Comparison of ENCODE assay signal across 11 cellular contexts in genomic region chr1:26582053-26582835, GRCh38. TPM values are rescaled to one million over a fixed set of nuclear protein-coding genes. Genes with fewer than 3 reads are reported as not detected.
DNase-seq lines count a peak whose midpoint lies in the region; ATAC-seq lines count a peak whose summit lies in the region.
"Had no signal": no experiment of that assay in that cellular context is flagged by ENCODE, and none has a peak within 500 bp of the region (broad histone marks: within the 10 kb centered on the region; RNA-seq: fewer than 3 reads in every experiment).

No MANE protein-coding gene starts in this region.

- no peaks in the 10 kb centered on the region for H3K36me3 Mint-ChIP-seq in activated T-cell treated with anti-CD3 and anti-CD28 coated beads, Interleukin-2, amount 50 U/mL, for 4 hours (ENCODE audit: insufficient read depth)
- H3K36me3 Mint-ChIP-seq in activated naive CD8-positive, alpha-beta T cell: no peaks in the 10 kb centered on the region
- H3K36me3 Mint-ChIP-seq in stimulated activated effector memory CD8-positive, alpha-beta T cell treated with anti-CD3 and anti-CD28 coated beads, Interleukin-12 subunit alpha, Interleukin-12 subunit beta, amount 100 ng/mL, for 72 hours: peaks cover 20% of the 10 kb centered on the region
- H3K36me3 Mint-ChIP-seq: naive thymus-derived CD8-positive, alpha-beta T cell had no signal

- peak overlapping the region; percentile 91 for H3K27ac Mint-ChIP-seq in activated naive CD8-positive, alpha-beta T cell
- H3K27ac Mint-ChIP-seq in stimulated activated effector memory CD8-positive, alpha-beta T cell treated with anti-CD3 and anti-CD28 coated beads, Interleukin-12 subunit alpha, Interleukin-12 subunit beta, amount 100 ng/mL, for 72 hours: peak overlapping the region; percentile 86

- H3K9me3 Mint-ChIP-seq in activated T-cell treated with anti-CD3 and anti-CD28 coated beads, Interleukin-2, amount 50 U/mL, for 4 hours: no peaks in the 10 kb centered on the region
- no peaks in the 10 kb centered on the region for H3K9me3 Mint-ChIP-seq in activated naive CD8-positive, alpha-beta T cell (ENCODE audit: low read depth)
- no peaks in the 10 kb centered on the region for H3K9me3 Mint-ChIP-seq in stimulated activated effector memory CD8-positive, alpha-beta T cell treated with anti-CD3 and anti-CD28 coated beads, Interleukin-12 subunit alpha, Interleukin-12 subunit beta, amount 100 ng/mL, for 72 hours
- H3K9me3 Mint-ChIP-seq: naive thymus-derived CD8-positive, alpha-beta T cell had no signal

- peaks cover 50% of the 10 kb centered on the region for H3K4me1 Mint-ChIP-seq in activated T-cell treated with anti-CD3 and anti-CD28 coated beads, Interleukin-2, amount 50 U/mL, for 4 hours (ENCODE audit: low read depth)
- H3K4me1 Mint-ChIP-seq in activated naive CD8-positive, alpha-beta T cell (ENCODE audit: low read depth): peaks cover 52% of the 10 kb centered on the region
- H3K4me1 Mint-ChIP-seq in stimulated activated effector memory CD8-positive, alpha-beta T cell treated with anti-CD3 and anti-CD28 coated beads, Interleukin-12 subunit alpha, Interleukin-12 subunit beta, amount 100 ng/mL, for 72 hours: peaks cover 60% of the 10 kb centered on the region

- no peak for DNase-seq in activated T-cell treated with anti-CD3 and anti-CD28 coated beads, Interleukin-2, amount 50 U/mL, for 4 hours
- DNase-seq in activated T-cell treated with anti-CD3 and anti-CD28 coated beads for 4 hours (no peak), HK-2 (ENCODE audit: unreplicated experiment) (peak; percentile 9), cerebellum (ENCODE audit: low spot score) (no peak)
- DNase-seq in stimulated activated effector memory CD8-positive, alpha-beta T cell treated with anti-CD3 and anti-CD28 coated beads, Interleukin-12 subunit alpha, Interleukin-12 subunit beta, amount 100 ng/mL, for 72 hours (ENCODE audit: low spot score in 2 of 2): no peak
- DNase-seq: Karpas-422; naive thymus-derived CD8-positive, alpha-beta T cell; NCI-H1417 had no signal

- no peaks in the 10 kb centered on the region for H3K27me3 Mint-ChIP-seq in activated T-cell treated with anti-CD3 and anti-CD28 coated beads, Interleukin-2, amount 50 U/mL, for 4 hours (ENCODE audit: low read depth)
- no peaks in the 10 kb centered on the region for H3K27me3 Mint-ChIP-seq in activated naive CD8-positive, alpha-beta T cell
- H3K27me3 Mint-ChIP-seq: naive thymus-derived CD8-positive, alpha-beta T cell had no signal

- peak overlapping the region; percentile 22 for H3K4me3 Mint-ChIP-seq in activated T-cell treated with anti-CD3 and anti-CD28 coated beads, Interleukin-2, amount 50 U/mL, for 4 hours
- H3K4me3 Mint-ChIP-seq in activated naive CD8-positive, alpha-beta T cell: peak overlapping the region; percentile 54
- peak overlapping the region; percentile 38 for H3K4me3 Mint-ChIP-seq in stimulated activated effector memory CD8-positive, alpha-beta T cell treated with anti-CD3 and anti-CD28 coated beads, Interleukin-12 subunit alpha, Interleukin-12 subunit beta, amount 100 ng/mL, for 72 hours
- H3K4me3 Mint-ChIP-seq: naive thymus-derived CD8-positive, alpha-beta T cell had no signal

- no peak for ATAC-seq in activated T-cell treated with anti-CD3 and anti-CD28 coated beads, Interleukin-2, amount 50 U/mL, for 4 hours
- no peak for ATAC-seq in stimulated activated effector memory CD8-positive, alpha-beta T cell treated with anti-CD3 and anti-CD28 coated beads, Interleukin-12 subunit alpha, Interleukin-12 subunit beta, amount 100 ng/mL, for 72 hours
- ATAC-seq in GM21619 (IDR thresholded peaks at IDR 0.05; ENCODE audit: unreplicated experiment): no peak
- no peak for ATAC-seq in HG02642 (IDR thresholded peaks at IDR 0.05; ENCODE audit: poor library complexity, unreplicated experiment)
- ATAC-seq: naive thymus-derived CD8-positive, alpha-beta T cell had no signal

RNA-seq across cellular contexts. Expression of gene RPS6KA1, which starts 52.7 kb away (rescaled TPM):
- 100 to 1,000 TPM; 131 to 157 (median 134) TPM for total RNA-seq in activated T-cell treated with anti-CD3 and anti-CD28 coated beads, Interleukin-2, amount 50 U/mL, for 4 hours
- total RNA-seq in cerebellum: 12.5 TPM
